Comparison of ENCODE assay signal across 8 cellular contexts in the genomic region with DNA sequence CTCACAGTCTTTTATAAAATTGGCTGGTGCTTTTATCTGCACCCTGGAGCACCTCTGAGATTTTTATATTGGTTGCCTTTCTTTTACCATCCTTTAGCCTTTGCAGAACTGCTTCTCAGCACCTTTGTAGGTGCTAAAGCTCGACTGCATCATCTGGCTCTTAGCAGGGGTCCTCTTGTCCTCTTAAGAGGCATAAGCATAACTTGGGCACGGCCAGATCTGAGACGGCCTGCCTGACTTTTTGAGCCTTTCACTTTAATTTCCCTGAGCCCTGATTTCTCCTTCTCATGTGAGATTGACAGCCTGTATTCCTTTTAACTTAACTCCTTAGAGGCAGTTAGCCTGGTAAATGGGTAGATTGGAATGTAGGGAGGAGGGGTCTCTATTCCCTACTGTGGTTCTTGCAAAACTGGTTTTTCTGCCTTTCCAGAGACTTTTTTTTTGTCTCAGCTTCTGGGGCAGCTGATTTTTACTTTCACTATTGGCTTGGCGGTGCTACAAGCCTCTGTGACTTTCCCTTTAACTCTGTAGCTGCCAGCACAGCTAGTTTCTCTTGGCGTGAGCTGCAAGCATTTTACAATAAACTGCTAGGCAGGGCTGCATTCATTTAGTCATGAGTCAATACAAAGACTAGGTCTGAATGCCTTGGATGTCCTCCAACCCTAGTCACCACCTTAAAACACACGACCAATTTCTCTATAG. TPM values are rescaled to one million over a fixed set of nuclear protein-coding genes. Genes with fewer than 3 reads are reported as not detected.
A peak's percentile ranks its signal among the peaks of the same experiment; 100 is the strongest.
DNase-seq lines count a peak whose midpoint lies in the region; ATAC-seq, FAIRE-seq and TF ChIP-seq lines count a peak whose summit lies in the region.

No MANE protein-coding gene starts in this region.

- FAIRE-seq in D721Med (lab: Jason Lieb, UNC): no peak

- H3K79me2 ChIP-seq in KMS-11 (ENCODE audit: insufficient read depth, low read depth): no peaks in the 10 kb centered on the region

- H3K36me3 Mint-ChIP-seq in activated CD4-positive, alpha-beta memory T cell treated with anti-CD3 and anti-CD28 coated beads, Interleukin-2, amount 10 ng/mL, durations not matched to agents 7 days and 5 days (ENCODE audit: low read depth): peaks cover 7% of the 10 kb centered on the region

- H3K4me3 ChIP-seq in GM06990 (replicated peaks; ENCODE audit: low read depth, low read length): peak overlapping the region; percentile 52
- H3K4me3 ChIP-seq in KMS-11 (IDR thresholded peaks at IDR 0.05; ENCODE audit: insufficient read depth, low read depth, low read length): no peak overlapping the region
- H3K4me3 ChIP-seq in prostate gland: peak overlapping the region; percentile 35 to 36

- H3K9me3 Mint-ChIP-seq in activated CD4-positive, alpha-beta memory T cell treated with anti-CD3 and anti-CD28 coated beads, Interleukin-2, amount 10 ng/mL, durations not matched to agents 7 days and 5 days: peaks cover 16% of the 10 kb centered on the region

- no peaks in the 10 kb centered on the region for H3K27me3 ChIP-seq in GM06990 (replicated peaks; ENCODE audit: control insufficient read depth, insufficient read depth, low read length)
- no peaks in the 10 kb centered on the region for H3K27me3 ChIP-seq in KMS-11 (ENCODE audit: insufficient read depth, low read depth)
- no peaks in the 10 kb centered on the region for H3K27me3 ChIP-seq in prostate gland (replicated peaks; ENCODE audit: insufficient read depth)

- peaks cover 20% of the 10 kb centered on the region for H3K27me3 Mint-ChIP-seq in activated CD4-positive, alpha-beta memory T cell treated with anti-CD3 and anti-CD28 coated beads, Interleukin-2, amount 10 ng/mL, durations not matched to agents 7 days and 5 days

- CTCF ChIA-PET in activated CD4-positive, alpha-beta memory T cell treated with anti-CD3 and anti-CD28 coated beads, Interleukin-2, amount 10 ng/mL, durations not matched to agents 7 days and 5 days (lab: Charles Lee): interaction anchor here (0.7 to 1.1 kb wide), 2 partner anchors 24 to 67 kb away, joined by 3 to 4 read pairs; a partner anchor contains a TSS

- H3K4me2 ChIP-seq in KMS-11: peak overlapping the region; percentile 19; the same call in 1 of the 2 replicates

- H4K20me1 ChIP-seq in KMS-11 (ENCODE audit: insufficient read depth): no peaks in the 10 kb centered on the region

- TF ChIP-seq CTCF in GM06990 (IDR thresholded peaks at IDR 0.05; ENCODE audit: insufficient read depth, low read length, poor library complexity, severe bottlenecking) (no peak), KMS-11 (conservative IDR thresholded peaks at IDR 0.05; ENCODE audit: low read depth, low read length) (no peak), prostate gland (IDR thresholded peaks at IDR 0.05) (no peak), D721Med (IDR thresholded peaks at IDR 0.05; ENCODE audit: insufficient read depth, missing control alignments) (no peak)

- H3K27ac ChIP-seq in KMS-11 (no peak overlapping the region), prostate gland (peak overlapping the region; percentile 70 to 76)

- POLR2A ChIA-PET in activated CD4-positive, alpha-beta memory T cell treated with anti-CD3 and anti-CD28 coated beads, Interleukin-2, amount 10 ng/mL, durations not matched to agents 7 days and 5 days (lab: Charles Lee): no interaction called here

- DNase-seq in GM06990 (ENCODE audit: extremely low read depth, insufficient read length): no peak
- DNase-seq in activated CD4-positive, alpha-beta memory T cell treated with anti-CD3 and anti-CD28 coated beads, Interleukin-2, amount 10 ng/mL, durations not matched to agents 7 days and 5 days: no peak
- DNase-seq in Right ventricle myocardium superior: no peak
- peak; percentile 66 for DNase-seq in prostate gland (ENCODE audit: low spot score)
- no peak for DNase-seq in HuH-7 (ENCODE audit: low spot score)
- no peak for DNase-seq in D721Med (ENCODE audit: insufficient read length, low spot score)

- H3K4me3 Mint-ChIP-seq in activated CD4-positive, alpha-beta memory T cell treated with anti-CD3 and anti-CD28 coated beads, Interleukin-2, amount 10 ng/mL, durations not matched to agents 7 days and 5 days: peak overlapping the region; percentile 70

- no peak for TF ChIP-seq POLR2A in prostate gland (IDR thresholded peaks at IDR 0.05)

- H3K4me1 ChIP-seq in KMS-11 (ENCODE audit: low read depth, poor library complexity, severe bottlenecking) (no peaks in the 10 kb centered on the region), prostate gland (replicated peaks) (peaks cover 6% of the 10 kb centered on the region)

- no peak overlapping the region for H3K27ac Mint-ChIP-seq in activated CD4-positive, alpha-beta memory T cell treated with anti-CD3 and anti-CD28 coated beads, Interleukin-2, amount 10 ng/mL, durations not matched to agents 7 days and 5 days

- H3K9me3 ChIP-seq in prostate gland: no peaks in the 10 kb centered on the region

- peak; percentile 65 for ATAC-seq in GM21619 (IDR thresholded peaks at IDR 0.05; ENCODE audit: unreplicated experiment)
- ATAC-seq in Right ventricle myocardium superior (ENCODE audit: poor library complexity): peak; percentile 88

- no peaks in the 10 kb centered on the region for H3K36me3 ChIP-seq in GM06990 (ENCODE audit: control insufficient read depth, insufficient read depth, low read length)
- H3K36me3 ChIP-seq in KMS-11 (ENCODE audit: insufficient read depth): no peaks in the 10 kb centered on the region
- no peaks in the 10 kb centered on the region for H3K36me3 ChIP-seq in prostate gland

- intact Hi-C loops in Right ventricle myocardium superior (cut with DNase I): no loop called here
- intact Hi-C loops in prostate gland (cut with DNase I): no loop called here

- H2AFZ ChIP-seq in KMS-11 (ENCODE audit: low read depth): no peak overlapping the region

- under 1% methylated on average over 6 of the region's 6 CpGs for WGBS in prostate gland

- H3K9ac ChIP-seq in KMS-11: no peak overlapping the region

- peaks cover 20% of the 10 kb centered on the region for H3K4me1 Mint-ChIP-seq in activated CD4-positive, alpha-beta memory T cell treated with anti-CD3 and anti-CD28 coated beads, Interleukin-2, amount 10 ng/mL, durations not matched to agents 7 days and 5 days

RNA-seq across cellular contexts. Expression of a gene that starts 24.0 kb away (rescaled TPM):
- not detected for total RNA-seq in activated CD4-positive, alpha-beta memory T cell treated with anti-CD3 and anti-CD28 coated beads, Interleukin-2, amount 10 ng/mL, durations not matched to agents 7 days and 5 days
- not detected for total RNA-seq in Right ventricle myocardium superior
- total RNA-seq in prostate gland: 10 to 100 TPM in 1 of 2 donors, not detected in 1; 13.6 TPM
